Comparison of ENCODE assay signal across 8 cellular contexts in genomic region chr11:62841361-62842170, GRCh38. TPM values are rescaled to one million over a fixed set of nuclear protein-coding genes. Genes with fewer than 3 reads are reported as not detected.
DNase-seq lines count a peak whose midpoint lies in the region; ATAC-seq and TF ChIP-seq lines count a peak whose summit lies in the region.

No MANE protein-coding gene starts in this region.

- H3K27me3 Mint-ChIP-seq in activated CD4-positive, alpha-beta T cell treated with anti-CD3 and anti-CD28 coated beads for 36 hours, result no peaks in the 10 kb centered on the region

- H3K4me1 Mint-ChIP-seq in activated CD4-positive, alpha-beta T cell treated with anti-CD3 and anti-CD28 coated beads for 36 hours, result peaks cover 24% of the 10 kb centered on the region

- TF ChIP-seq POLR2A in GM19193 (IDR thresholded peaks at IDR 0.05; ENCODE audit: extremely low read depth, insufficient read depth, insufficient read length), result peak; percentile 98

- no peaks in the 10 kb centered on the region for H3K9me3 Mint-ChIP-seq in activated CD4-positive, alpha-beta T cell treated with anti-CD3 and anti-CD28 coated beads for 36 hours (ENCODE audit: low read depth)

- H3K27me3 ChIP-seq in BJ (ENCODE audit: control insufficient read depth, insufficient read depth, low read length), result no peaks in the 10 kb centered on the region

- ATAC-seq in HG03378 (IDR thresholded peaks at IDR 0.05; ENCODE audit: unreplicated experiment), result peak; percentile 53
- ATAC-seq in activated CD4-positive, alpha-beta T cell treated with anti-CD3 and anti-CD28 coated beads for 36 hours, result peak; percentile 67

- H3K4me3 ChIP-seq in BJ (ENCODE audit: low read depth, low read length), result peak overlapping the region; percentile 34

- H3K27ac Mint-ChIP-seq in activated CD4-positive, alpha-beta T cell treated with anti-CD3 and anti-CD28 coated beads for 36 hours, result no peak overlapping the region

- no peaks in the 10 kb centered on the region; the same call in 1 of the 2 replicates for H3K36me3 ChIP-seq in BJ (ENCODE audit: control insufficient read depth, insufficient read depth, low read length)

- CTCF ChIA-PET in BJ (lab: Yijun Ruan, JAX), result interaction anchor here (0.9 to 1.5 kb wide), 7 partner anchors 10 to 451 kb away, joined by 3 to 6 read pairs (median 3); partner anchors contain the start of gene SLC3A2
- CTCF ChIA-PET in activated CD4-positive, alpha-beta T cell treated with anti-CD3 and anti-CD28 coated beads for 36 hours (lab: Charles Lee), result interaction anchor here (0.9 to 2.6 kb wide), 9 partner anchors 11 to 115 kb away, joined by 3 to 12 read pairs (median 6); partner anchors contain the start of genes HNRNPUL2, SLC3A2 and TMEM179B

- DNase-seq in BJ (ENCODE audit: low read depth), result peak; percentile 100
- peak; percentile 99 for DNase-seq in NCI-H460 (ENCODE audit: extremely low read depth, low read depth)
- DNase-seq in activated CD4-positive, alpha-beta T cell treated with anti-CD3 and anti-CD28 coated beads for 36 hours, result peak; percentile 86
- peak; percentile 97 for DNase-seq in dedifferentiated amniotic fluid mesenchymal stem cell (ENCODE audit: extremely low spot score)
- DNase-seq in left kidney (ENCODE audit: low read depth, low spot score), result peak; percentile 98
- DNase-seq in stimulated activated CD4-positive, alpha-beta T cell treated with anti-CD3 and anti-CD28 coated beads, Interleukin-2, amount 100 ng/mL, for 4 hours (ENCODE audit: low read depth), result peak; percentile 74

- POLR2A ChIA-PET in BJ (lab: Charles Lee), result interaction anchor here (0.6 to 2.0 kb wide), 21 partner anchors 9 to 869 kb away, joined by 3 to 23 read pairs (median 4); partner anchors contain the start of genes HNRNPUL2, LRRN4CL, SLC3A2 and STX5
- POLR2A ChIA-PET in activated CD4-positive, alpha-beta T cell treated with anti-CD3 and anti-CD28 coated beads for 36 hours (lab: Charles Lee), result interaction anchor here (0.6 to 3.4 kb wide), 65 partner anchors 9 to 1345 kb away, joined by 3 to 383 read pairs (median 6); partner anchors contain the start of genes AHNAK, BSCL2, C11orf98 and CSKMT

- no peak overlapping the region for H3K4me3 Mint-ChIP-seq in activated CD4-positive, alpha-beta T cell treated with anti-CD3 and anti-CD28 coated beads for 36 hours

- peaks cover 17% of the 10 kb centered on the region for H3K36me3 Mint-ChIP-seq in activated CD4-positive, alpha-beta T cell treated with anti-CD3 and anti-CD28 coated beads for 36 hours (ENCODE audit: low read depth)

- intact Hi-C loops in activated CD4-positive, alpha-beta T cell treated with anti-CD3 and anti-CD28 coated beads for 36 hours (cut with DNase I, micrococcal nuclease), result loop anchor here (1.0 to 5.0 kb wide), 8 partner anchors 14 to 285 kb away; partner anchors contain the start of genes HNRNPUL2 (in 2 of the 2), UQCC3 (in 2 of the 2), LBHD1 (in 1 of the 2) and TUT1 (in 1 of the 2)

- TF ChIP-seq CTCF in BJ (IDR thresholded peaks at IDR 0.05; ENCODE audit: insufficient read depth, low read depth, low read length), result no peak

RNA-seq across cellular contexts. Expression of gene WDR74, which starts 2.2 kb away (rescaled TPM):
- 24.4 and 37.9 TPM in 2 replicates for polyA plus RNA-seq in BJ (2011; rRNA removed)
- 34.9 and 42.0 TPM in 2 replicates for polyA minus RNA-seq in BJ (2011; rRNA and poly(A)+ RNA removed)
- total RNA-seq in NCI-H460 (2014; rRNA removed; shearing (Covaris generic)), result 64.7 and 71.2 TPM in 2 replicates
- 179 and 202 TPM in 2 replicates for polyA plus RNA-seq in NCI-H460 (2014; cell fraction: nucleus; rRNA removed)
- 10 to 100 TPM; 83.1 to 93.1 TPM for total RNA-seq in activated CD4-positive, alpha-beta T cell treated with anti-CD3 and anti-CD28 coated beads for 36 hours

RNA-seq across cellular contexts. Expression of gene TEX54, which starts 8.9 kb away (rescaled TPM):
- polyA plus RNA-seq in BJ (2011; rRNA removed), result not detected in 2 replicates
- polyA minus RNA-seq in BJ (2011; rRNA and poly(A)+ RNA removed), result not detected in 2 replicates
- total RNA-seq in NCI-H460 (2014; rRNA removed; shearing (Covaris generic)), result not detected in 2 replicates
- polyA plus RNA-seq in NCI-H460 (2014; cell fraction: nucleus; rRNA removed), result not detected in 2 replicates
- total RNA-seq in activated CD4-positive, alpha-beta T cell treated with anti-CD3 and anti-CD28 coated beads for 36 hours, result under 1 TPM in 1 of 2 experiments, not detected in 1; 0.42 TPM

RNA-seq across cellular contexts. Expression of gene STX5, which starts 9.7 kb away (rescaled TPM):
- 61.5 and 76.6 TPM in 2 replicates for polyA plus RNA-seq in BJ (2011; rRNA removed)
- 44.5 and 67.7 TPM in 2 replicates for polyA minus RNA-seq in BJ (2011; rRNA and poly(A)+ RNA removed)
- 14.7 and 15.9 TPM in 2 replicates for total RNA-seq in NCI-H460 (2014; rRNA removed; shearing (Covaris generic))
- 7.6 and 16.4 TPM in 2 replicates for polyA plus RNA-seq in NCI-H460 (2014; cell fraction: nucleus; rRNA removed)
- 10 to 100 TPM; 19.3 to 21.8 TPM for total RNA-seq in activated CD4-positive, alpha-beta T cell treated with anti-CD3 and anti-CD28 coated beads for 36 hours

RNA-seq across cellular contexts. Expression of gene NXF1, which starts 36.3 kb away (rescaled TPM):
- 37.8 and 51.0 TPM in 2 replicates for polyA plus RNA-seq in BJ (2011; rRNA removed)
- polyA minus RNA-seq in BJ (2011; rRNA and poly(A)+ RNA removed), result 23.9 and 30.7 TPM in 2 replicates
- total RNA-seq in NCI-H460 (2014; rRNA removed; shearing (Covaris generic)), result 18.7 and 28.7 TPM in 2 replicates
- 21.5 and 40.1 TPM in 2 replicates for polyA plus RNA-seq in NCI-H460 (2014; cell fraction: nucleus; rRNA removed)
- 10 to 100 TPM; 89.5 to 97.6 TPM for total RNA-seq in activated CD4-positive, alpha-beta T cell treated with anti-CD3 and anti-CD28 coated beads for 36 hours

RNA-seq across cellular contexts. Expression of gene SLC3A2, which starts 39.1 kb away (rescaled TPM):
- 394 and 535 TPM in 2 replicates for polyA plus RNA-seq in BJ (2011; rRNA removed)
- polyA minus RNA-seq in BJ (2011; rRNA and poly(A)+ RNA removed), result 156 and 232 TPM in 2 replicates
- total RNA-seq in NCI-H460 (2014; rRNA removed; shearing (Covaris generic)), result 449 and 464 TPM in 2 replicates
- 650 and 661 TPM in 2 replicates for polyA plus RNA-seq in NCI-H460 (2014; cell fraction: nucleus; rRNA removed)
- total RNA-seq in activated CD4-positive, alpha-beta T cell treated with anti-CD3 and anti-CD28 coated beads for 36 hours, result 100 to 1,000 TPM; 401 to 402 TPM

Comparison
In these comparisons a context has a peak if more than half of its experiments do, and no peak if none do; other contexts are left out.
1. Peak in every context shown above with its lines: DNase-seq, ATAC-seq and H3K4me3 ChIP-seq.